In the genomic region with DNA sequence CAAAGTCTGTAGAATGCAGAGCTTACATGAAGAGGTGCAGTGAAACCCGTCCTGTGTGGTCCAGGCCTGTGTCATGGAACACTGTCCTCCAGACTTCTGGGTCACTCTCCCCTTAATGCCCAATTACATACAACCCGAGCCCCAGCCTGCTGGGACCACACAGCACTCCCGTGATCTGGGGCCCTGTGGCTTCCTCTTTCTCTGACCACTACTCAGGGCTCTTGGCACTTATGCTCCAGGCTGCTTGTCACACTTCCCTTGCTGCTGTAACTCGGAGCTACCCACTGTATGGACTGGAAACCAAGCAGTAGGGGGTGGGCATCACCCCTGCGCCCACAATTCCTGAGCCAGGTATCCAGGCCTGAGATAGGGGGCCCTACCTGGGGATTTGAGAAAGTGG, we compare ENCODE assay signal across 13 cellular contexts. TPM values are rescaled to one million over a fixed set of nuclear protein-coding genes. Genes with fewer than 3 reads are reported as not detected.
DNase-seq lines count a peak whose midpoint lies in the region; ATAC-seq and TF ChIP-seq lines count a peak whose summit lies in the region.
"Had no signal": no experiment of that assay in that cellular context is flagged by ENCODE, and none has a peak within 500 bp of the region (broad histone marks: within the 10 kb centered on the region; RNA-seq: fewer than 3 reads in every experiment).

No MANE protein-coding gene starts in this region.

- no peak for TF ChIP-seq POLR2A in GM18505 (IDR thresholded peaks at IDR 0.05; ENCODE audit: borderline replicate concordance, extremely low read depth, insufficient read depth, insufficient read length)

- no peak overlapping the region for H3K4me3 Mint-ChIP-seq in natural killer cell treated with Interleukin-12 subunit alpha and Interleukin-12 subunit beta and Interleukin-15 and Interleukin-18, amount 100 ng/mL, for 72 hours

- H3K27me3 Mint-ChIP-seq in natural killer cell treated with Interleukin-12 subunit alpha and Interleukin-12 subunit beta and Interleukin-15 and Interleukin-18, amount 100 ng/mL, for 72 hours, result no peaks in the 10 kb centered on the region

- DNase-seq in Ammon's horn (ENCODE audit: low spot score) (peak; percentile 67), NOMO-1 treated with dmso at 0.1 percent for 144 hours (lab: John Stamatoyannopoulos, UW; ENCODE audit: unreplicated experiment) (peak; percentile 57), globus pallidus (ENCODE audit: low spot score) (peak; percentile 55), LoVo (ENCODE audit: low spot score) (no peak)
- DNase-seq in natural killer cell treated with Interleukin-12 subunit alpha and Interleukin-12 subunit beta and Interleukin-15 and Interleukin-18, amount 100 ng/mL, for 72 hours (ENCODE audit: low spot score), result peak; percentile 46
- DNase-seq: DMS153, erythroblast, mesenchymal stem cell, WERI-Rb-1 had no signal

- H3K36me3 Mint-ChIP-seq in natural killer cell treated with Interleukin-12 subunit alpha and Interleukin-12 subunit beta and Interleukin-15 and Interleukin-18, amount 100 ng/mL, for 72 hours, result no peaks in the 10 kb centered on the region

- H3K27ac Mint-ChIP-seq in natural killer cell treated with Interleukin-12 subunit alpha and Interleukin-12 subunit beta and Interleukin-15 and Interleukin-18, amount 100 ng/mL, for 72 hours, result no peak overlapping the region

- peaks cover 5 to 20% of the 10 kb centered on the region in 2 donors for H3K4me1 Mint-ChIP-seq in natural killer cell treated with Interleukin-12 subunit alpha and Interleukin-12 subunit beta and Interleukin-15 and Interleukin-18, amount 100 ng/mL, for 72 hours (ENCODE audit: low read depth in 2 of 2)

- H3K9me3 Mint-ChIP-seq in natural killer cell treated with Interleukin-12 subunit alpha and Interleukin-12 subunit beta and Interleukin-15 and Interleukin-18, amount 100 ng/mL, for 72 hours, result no peaks in the 10 kb centered on the region

- peak; percentile 34 to 43 for ATAC-seq in natural killer cell treated with Interleukin-12 subunit alpha and Interleukin-12 subunit beta and Interleukin-15 and Interleukin-18, amount 100 ng/mL, for 72 hours
- no peak for ATAC-seq in HG03280 (IDR thresholded peaks at IDR 0.05; ENCODE audit: unreplicated experiment)
- ATAC-seq in GM19397 (IDR thresholded peaks at IDR 0.05; ENCODE audit: unreplicated experiment), result no peak
- ATAC-seq in GM18505 (IDR thresholded peaks at IDR 0.05; ENCODE audit: unreplicated experiment), result no peak

RNA-seq across cellular contexts. Expression of a gene that starts 10.3 kb away (rescaled TPM):
- total RNA-seq in natural killer cell treated with Interleukin-12 subunit alpha and Interleukin-12 subunit beta and Interleukin-15 and Interleukin-18, amount 100 ng/mL, for 72 hours, result under 1 TPM in 1 of 2 donors, not detected in 1; 0.36 TPM
- total RNA-seq: ovary had no signal

RNA-seq across cellular contexts. Expression of a gene that starts 23.5 kb away (rescaled TPM):
- total RNA-seq in natural killer cell treated with Interleukin-12 subunit alpha and Interleukin-12 subunit beta and Interleukin-15 and Interleukin-18, amount 100 ng/mL, for 72 hours, result 100 to 1,000 TPM in 1 of 2 donors, 10 to 100 TPM in 1; 41.4 to 125 TPM

RNA-seq across cellular contexts. Expression of a gene that starts 38.7 kb away (rescaled TPM):
- 1 to 10 TPM in 1 of 2 donors, under 1 TPM in 1; 0.67 to 1.5 TPM for total RNA-seq in natural killer cell treated with Interleukin-12 subunit alpha and Interleukin-12 subunit beta and Interleukin-15 and Interleukin-18, amount 100 ng/mL, for 72 hours

Comparison
In these comparisons a context has a peak if more than half of its experiments do, and no peak if none do; other contexts are left out.
1. ATAC-seq: peak in natural killer cell treated with Interleukin-12 subunit alpha and Interleukin-12 subunit beta and Interleukin-15 and Interleukin-18, amount 100 ng/mL, for 72 hours (2 of 2); none in HG03280 (single experiment), GM19397 (single experiment) and GM18505 (single experiment).